Comparison of ENCODE assay signal across 1 cellular context in genomic region chr1:86916752-86917151, GRCh38.
TF ChIP-seq lines count a peak whose summit lies in the region.

No MANE protein-coding gene starts in this region.

TF ChIP-seq in HepG2, 621 proteins besides CTCF, POLR2A, EP300 and RAD21:
- TF ChIP-seq MAFK (conservative IDR thresholded peaks at IDR 0.05 in 1 of 2, IDR thresholded peaks at IDR 0.05 in 1 of 2; ENCODE audit: low read length in 2 of 2) (peak in 1 of 2 experiments; percentile 45; a peak in 2 of 4 replicates), TMF1 (CRISPR knock-in tag; IDR thresholded peaks at IDR 0.05; ENCODE audit: low read depth) (no peak)
